8 cellular contexts compared by ENCODE assay signal in the genomic region with DNA sequence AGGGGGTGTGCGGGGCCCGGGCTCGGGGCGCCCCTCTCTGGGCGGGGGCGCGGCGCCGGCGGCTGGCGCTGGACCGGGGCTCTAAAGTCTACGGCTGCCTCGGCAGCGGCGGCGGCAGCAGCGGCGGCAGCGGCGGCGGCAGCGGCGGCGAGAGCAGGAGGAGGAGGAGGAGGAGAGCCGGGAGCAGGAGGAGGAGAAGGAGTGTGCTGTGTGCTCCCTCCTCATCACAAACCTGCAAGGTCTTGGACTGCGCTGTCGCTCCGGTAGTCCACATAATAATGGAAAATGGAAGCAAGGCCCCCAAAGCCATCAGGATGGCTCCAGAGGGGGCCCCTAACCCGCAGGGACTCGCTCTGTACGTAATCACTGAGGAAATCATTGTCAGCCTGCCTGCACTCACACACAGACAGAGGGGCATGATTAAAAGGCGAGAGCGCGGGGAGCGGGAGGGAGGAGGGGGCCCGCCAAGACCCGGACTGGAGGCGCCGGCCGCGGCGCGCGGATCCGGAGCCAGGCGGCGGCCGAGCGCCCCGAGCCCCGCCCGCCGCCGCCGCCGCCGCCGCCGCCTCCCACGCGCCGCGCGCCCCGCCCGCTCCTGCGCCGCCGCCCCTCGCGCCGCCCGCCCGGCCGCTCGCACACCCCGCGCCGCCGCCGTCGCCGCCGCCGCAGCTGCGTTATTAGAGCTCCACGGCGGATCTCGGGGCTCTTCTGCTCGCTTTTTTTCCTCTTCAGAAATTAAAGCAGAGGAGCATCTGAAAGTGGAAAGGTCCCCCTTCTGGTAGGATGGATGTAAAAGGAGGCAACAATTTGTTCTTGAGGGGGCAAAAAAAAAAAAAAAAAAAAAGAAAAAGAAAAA. TPM values are rescaled to one million over a fixed set of nuclear protein-coding genes. Genes with fewer than 3 reads are reported as not detected.
DNase-seq lines count a peak whose midpoint lies in the region; ATAC-seq and TF ChIP-seq lines count a peak whose summit lies in the region.

TSS of gene ZNF521 (minus strand) at position 394 of the 856 bp plus-strand sequence. CDS start 1,220 bp downstream, outside the sequence.

- H3K27ac ChIP-seq in breast epithelium (peak within 1 kb of the TSS; percentile 93 to 100), iPS DF 6.9 (ENCODE audit: low read length) (no peak within 1 kb of the TSS)

- H3K4me3 ChIP-seq in breast epithelium (peak within 1 kb of the TSS; percentile 77 to 79 (median 78)), iPS DF 6.9 (ENCODE audit: low read length) (peak within 1 kb of the TSS; percentile 90; the same call in 1 of the 2 replicates)

- H3K27me3 ChIP-seq in breast epithelium (no peaks in the 10 kb centered on the region), iPS DF 6.9 (ENCODE audit: control insufficient read depth, insufficient read depth, low read length) (peaks cover 10% of the 10 kb centered on the region)

- TF ChIP-seq CTCF in GM13976 (IDR thresholded peaks at IDR 0.05; ENCODE audit: borderline replicate concordance, control extremely low read depth, extremely low read depth, insufficient read depth, missing control alignments) = no peak
- TF ChIP-seq CTCF in breast epithelium (IDR thresholded peaks at IDR 0.05) = no peak

- in situ Hi-C loops in GM13976 (cut with MboI; ENCODE audit: low sequenced_read_pairs, unreplicated experiment) = no loop called here

- ATAC-seq in HG02870 (IDR thresholded peaks at IDR 0.05; ENCODE audit: unreplicated experiment) (peak; percentile 69), GM21526 (IDR thresholded peaks at IDR 0.05; ENCODE audit: low FRiP score, unreplicated experiment) (no peak)

- H3K9me3 ChIP-seq in breast epithelium (no peaks in the 10 kb centered on the region), iPS DF 6.9 (ENCODE audit: control insufficient read depth, insufficient read depth, low read length) (no peaks in the 10 kb centered on the region)

- WGBS in iPS DF 6.9 (ENCODE audit: insufficient coverage, insufficient read length) = no CpG with 5 or more reads among the region's 91 CpGs

- peak; percentile 78 for DNase-seq in GM13976 (ENCODE audit: low spot score)
- peak; percentile 48 for DNase-seq in NCI-H1694 (lab: John Stamatoyannopoulos, UW)
- DNase-seq in T1000 (lab: John Stamatoyannopoulos, UW) = peak; percentile 73
- DNase-seq in breast epithelium (ENCODE audit: low spot score in 2 of 2) = peak; percentile 72 to 83
- no peak for DNase-seq in iPS DF 6.9 (ENCODE audit: low read depth, low spot score)
- peak; percentile 62 for DNase-seq in renal cortical epithelial cell (ENCODE audit: low read depth)

- peak; percentile 41 for TF ChIP-seq POLR2A in breast epithelium (IDR thresholded peaks at IDR 0.05)

- H3K36me3 ChIP-seq in breast epithelium (no peaks in the 10 kb centered on the region), iPS DF 6.9 (ENCODE audit: control insufficient read depth, insufficient read depth, low read length) (no peaks in the 10 kb centered on the region)

- intact Hi-C loops in breast epithelium (cut with DNase I; ENCODE audit: low total_unique reads) = no loop called here

- no peaks in the 10 kb centered on the region for H3K4me1 ChIP-seq in breast epithelium
- no peaks in the 10 kb centered on the region; the same call in 1 of the 2 replicates for H3K4me1 ChIP-seq in iPS DF 6.9 (ENCODE audit: control insufficient read depth, insufficient read depth, low read length)

RNA-seq across cellular contexts. Expression of gene ZNF521, which starts in this region (rescaled TPM):
- total RNA-seq in breast epithelium = 10 to 100 TPM; 30.2 to 67.5 (median 51.8) TPM
- under 0.01 and 1.3 TPM in 2 replicates for total RNA-seq in renal cortical epithelial cell

Comparison
In these comparisons a context has a peak if more than half of its experiments do, and no peak if none do; other contexts are left out.
1. RNA of gene ZNF521 (total RNA-seq): 30.2 to 67.5 TPM in breast epithelium; under 0.01 to 1.3 TPM in renal cortical epithelial cell; every median in the first group is over 10 times any median in the second.